ENCODE assay signal across 8 cellular contexts in the genomic region with DNA sequence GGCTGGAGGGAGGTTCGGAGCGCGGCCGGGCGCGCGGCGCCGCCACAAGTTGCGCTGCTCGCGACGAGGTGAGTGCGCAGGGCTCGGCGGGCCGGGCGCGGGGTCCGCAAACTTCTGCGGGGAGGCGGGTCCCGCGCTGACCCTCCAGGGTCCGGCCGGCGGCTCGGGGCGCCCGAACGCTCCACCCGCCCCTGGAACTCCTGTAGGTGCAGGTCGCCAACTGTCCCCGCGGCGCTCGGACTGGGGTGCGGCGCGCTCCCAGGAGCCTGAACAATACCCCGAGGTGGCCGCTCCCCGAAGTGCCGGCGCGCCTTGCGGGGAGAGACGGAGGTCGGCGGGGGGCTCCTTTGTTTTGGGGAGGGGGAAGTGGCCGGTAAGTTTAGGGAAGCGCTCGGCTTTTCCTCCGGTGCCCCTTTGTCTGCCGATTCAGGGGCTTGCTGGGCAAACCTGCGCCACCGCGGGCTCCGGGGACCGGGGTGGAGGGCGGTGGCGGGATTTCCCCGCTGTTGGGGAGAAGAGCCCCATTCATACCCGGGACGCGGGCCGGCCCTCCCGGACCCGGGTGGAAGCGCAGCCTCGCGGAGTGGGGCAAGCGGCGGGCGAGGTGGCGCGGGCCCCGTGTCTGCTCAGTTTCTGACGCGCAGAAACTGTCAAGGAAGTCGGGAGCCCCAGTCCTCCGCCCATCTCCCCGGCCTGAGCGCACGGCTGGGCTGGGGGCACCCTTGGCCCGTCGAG. TPM values are rescaled to one million over a fixed set of nuclear protein-coding genes. Genes with fewer than 3 reads are reported as not detected.
A peak's percentile ranks its signal among the peaks of the same experiment; 100 is the strongest.
DNase-seq lines count a peak whose midpoint lies in the region; ATAC-seq and TF ChIP-seq lines count a peak whose summit lies in the region.

No MANE protein-coding gene starts in this region.

- H3K36me3 ChIP-seq in thoracic aorta: no peaks in the 10 kb centered on the region

- H3K4me3 ChIP-seq in mononuclear cell (ENCODE audit: low read length) (peak overlapping the region; percentile 60), thoracic aorta (peak overlapping the region; percentile 80)

- DNase-seq in GM13977 (ENCODE audit: low spot score): peak; percentile 48
- peak; percentile 37 for DNase-seq in UCSD-AML1 (lab: John Stamatoyannopoulos, UW; ENCODE audit: unreplicated experiment)
- no peak for DNase-seq in thoracic aorta (ENCODE audit: low spot score)
- DNase-seq in NCI-H1092 treated with DMSO at 0.1 percent for 48 hours (lab: John Stamatoyannopoulos, UW): no peak
- DNase-seq in amniotic stem cell (lab: John Stamatoyannopoulos, UW): no peak

- H3K27me3 ChIP-seq in mononuclear cell (ENCODE audit: insufficient read depth, low read length): no peaks in the 10 kb centered on the region
- H3K27me3 ChIP-seq in thoracic aorta (replicated peaks; ENCODE audit: insufficient read depth): no peaks in the 10 kb centered on the region

- H3K4me1 Mint-ChIP-seq in dendritic cell treated with granulocyte-macrophage colony-stimulating factor and Interleukin-4, amounts not matched to agents 40 ng/mL and 50 ng/mL, for 4 days (ENCODE audit: low read depth): peaks cover 46% of the 10 kb centered on the region

- peak overlapping the region; percentile 73 for H3K27ac Mint-ChIP-seq in dendritic cell treated with granulocyte-macrophage colony-stimulating factor and Interleukin-4, amounts not matched to agents 40 ng/mL and 50 ng/mL, for 4 days

- intact Hi-C loops in dendritic cell treated with granulocyte-macrophage colony-stimulating factor and Interleukin-4, amounts not matched to agents 40 ng/mL and 50 ng/mL, for 4 days (cut with micrococcal nuclease): loop anchor here (10.0 kb wide), 2 partner anchors 239 to 491 kb away; no protein-coding TSS in a partner anchor

- peaks cover 27% of the 10 kb centered on the region for H3K36me3 Mint-ChIP-seq in dendritic cell treated with granulocyte-macrophage colony-stimulating factor and Interleukin-4, amounts not matched to agents 40 ng/mL and 50 ng/mL, for 4 days (ENCODE audit: low read depth)

- ATAC-seq in HG03066 (IDR thresholded peaks at IDR 0.05; ENCODE audit: low read depth, unreplicated experiment) (peak; percentile 21), thoracic aorta (ENCODE audit: insufficient number of reproducible peaks, low FRiP score, low read depth) (no peak)

- peak overlapping the region; percentile 76 for H3K4me3 Mint-ChIP-seq in dendritic cell treated with granulocyte-macrophage colony-stimulating factor and Interleukin-4, amounts not matched to agents 40 ng/mL and 50 ng/mL, for 4 days

- no peaks in the 10 kb centered on the region for H3K9me3 Mint-ChIP-seq in dendritic cell treated with granulocyte-macrophage colony-stimulating factor and Interleukin-4, amounts not matched to agents 40 ng/mL and 50 ng/mL, for 4 days

- H3K4me1 ChIP-seq in mononuclear cell (ENCODE audit: insufficient read depth, low read length) (peaks cover 49% of the 10 kb centered on the region), thoracic aorta (ENCODE audit: control insufficient read depth in 1 of 2, low read depth in 2 of 2) (peaks cover 5 to 26% of the 10 kb centered on the region in 2 donors)

- peak overlapping the region; percentile 72 to 88 for H3K27ac ChIP-seq in thoracic aorta

- in situ Hi-C loops in GM13977 (cut with MboI; ENCODE audit: low pct_unique_long_range_greater_than_20kb, low sequenced_read_pairs, unreplicated experiment): loop anchor here (25.0 kb wide), 1 partner anchor 222 kb away; no protein-coding TSS in a partner anchor

- H3K9me3 ChIP-seq in mononuclear cell (ENCODE audit: low read depth, low read length): no peaks in the 10 kb centered on the region
- no peaks in the 10 kb centered on the region for H3K9me3 ChIP-seq in thoracic aorta

- no peaks in the 10 kb centered on the region for H3K27me3 Mint-ChIP-seq in dendritic cell treated with granulocyte-macrophage colony-stimulating factor and Interleukin-4, amounts not matched to agents 40 ng/mL and 50 ng/mL, for 4 days

- TF ChIP-seq CTCF in GM13977 (IDR thresholded peaks at IDR 0.05; ENCODE audit: extremely low read depth, insufficient read depth, missing control alignments) (no peak), thoracic aorta (IDR thresholded peaks at IDR 0.05) (peak; percentile 8)

RNA-seq across cellular contexts. Expression of gene TBL1X, which starts 0.7 kb away (rescaled TPM):
- 21.0 TPM for total RNA-seq in mononuclear cell
- 10 to 100 TPM; 37.9 to 39.7 TPM for total RNA-seq in thoracic aorta

Comparison
In these comparisons a context has a peak if more than half of its experiments do, and no peak if none do; other contexts are left out.
1. DNase-seq: peak in GM13977 (single experiment) and UCSD-AML1 (single experiment); none in thoracic aorta (single experiment), NCI-H1092 treated with DMSO at 0.1 percent for 48 hours (single experiment) and amniotic stem cell (single experiment).